In the genomic region with DNA sequence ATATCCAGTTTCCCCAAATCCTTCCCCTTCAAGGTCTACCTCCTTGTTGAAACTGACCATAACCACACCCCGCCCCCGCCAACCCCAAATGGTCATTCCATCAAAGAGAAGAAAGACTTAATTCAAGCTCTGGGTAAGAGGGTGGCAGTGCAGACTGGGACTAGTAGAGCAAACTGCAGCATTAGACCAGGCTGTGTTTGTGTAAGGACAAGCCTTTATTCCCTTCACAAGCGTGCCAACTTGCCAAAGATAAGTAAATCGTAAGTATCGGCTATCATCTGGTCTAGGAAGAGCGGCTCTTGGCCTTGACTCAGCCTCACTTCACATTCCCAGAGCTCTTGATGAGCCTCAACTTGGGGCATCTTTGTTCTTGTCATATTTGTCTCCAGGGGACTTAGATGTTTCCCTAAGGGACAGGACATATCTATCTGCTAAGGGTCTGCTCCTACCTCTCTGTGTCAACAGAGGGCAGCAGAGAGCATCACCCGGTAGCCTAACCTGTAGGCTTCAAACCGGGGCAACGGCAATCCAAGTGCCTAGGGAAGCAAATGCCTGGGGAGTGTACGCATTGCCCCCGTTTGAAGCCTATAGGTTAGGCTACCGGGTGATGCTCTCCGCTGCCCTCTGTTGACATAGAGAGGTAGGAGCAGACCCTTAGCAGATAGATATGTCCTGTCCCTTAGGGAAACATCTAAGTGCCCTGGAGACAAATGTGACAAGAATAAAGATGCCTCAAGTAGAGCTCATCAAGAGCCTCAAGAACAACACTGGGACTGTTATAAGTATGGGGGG, we compare ENCODE assay signal across 8 cellular contexts. TPM values are rescaled to one million over a fixed set of nuclear protein-coding genes. Genes with fewer than 3 reads are reported as not detected.
DNase-seq lines count a peak whose midpoint lies in the region; ATAC-seq and TF ChIP-seq lines count a peak whose summit lies in the region.

No MANE protein-coding gene starts in this region.

- no peaks in the 10 kb centered on the region for H3K27me3 ChIP-seq in NT2/D1 (ENCODE audit: insufficient read depth, insufficient read length)
- no peaks in the 10 kb centered on the region for H3K27me3 ChIP-seq in fibroblast of lung (ENCODE audit: control insufficient read depth, insufficient read depth, low read length)
- H3K27me3 ChIP-seq in transverse colon, result no peaks in the 10 kb centered on the region

- TF ChIP-seq POLR2A in transverse colon (IDR thresholded peaks at IDR 0.05), result no peak

- no peak overlapping the region for H3K4me2 ChIP-seq in fibroblast of lung (ENCODE audit: extremely low read depth, insufficient read depth, low read length)

- DNase-seq in Daoy (ENCODE audit: low read depth) (peak; percentile 80), NT2/D1 (ENCODE audit: low read depth, low spot score) (peak; percentile 93), fibroblast of lung (ENCODE audit: low read depth in 2 of 2) (peak; percentile 11 to 60), nucleus accumbens (lab: John Stamatoyannopoulos, UW) (peak in 41 of 56 donors; percentile 1 to 61 (median 23)), transverse colon (peak; percentile 85)
- DNase-seq in activated CD8-positive, alpha-beta memory T cell treated with anti-CD3 and anti-CD28 coated beads, Interleukin-2, amount 50 U/mL, for 4 hours, result peak; percentile 54

- no peak overlapping the region for H3K9ac ChIP-seq in NT2/D1 (ENCODE audit: insufficient read length, low read depth)
- H3K9ac ChIP-seq in fibroblast of lung (ENCODE audit: insufficient read depth, low read length), result no peak overlapping the region

- intact Hi-C loops in transverse colon (cut with DNase I; ENCODE audit: low total_unique reads), result no loop called here

- no peaks in the 10 kb centered on the region for H4K20me1 ChIP-seq in fibroblast of lung (ENCODE audit: control insufficient read depth, extremely low read depth, insufficient read depth, low read length)

- no peak overlapping the region for H2AFZ ChIP-seq in fibroblast of lung (ENCODE audit: low read length)

- H3K4me3 ChIP-seq in NT2/D1 (ENCODE audit: insufficient read length, low read depth) (no peak overlapping the region), fibroblast of lung (replicated peaks in 1 of 4; ENCODE audit: control extremely low read depth in 1 of 4, insufficient read depth in 1 of 4, low read depth in 3 of 4, low read length in 4 of 4) (no peak overlapping the region), transverse colon (no peak overlapping the region)

- H3K9me3 ChIP-seq in NT2/D1 (ENCODE audit: insufficient read depth, low read length) (no peaks in the 10 kb centered on the region), fibroblast of lung (ENCODE audit: control insufficient read depth, insufficient read depth, low read depth, low read length) (no peaks in the 10 kb centered on the region), transverse colon (no peaks in the 10 kb centered on the region)

- 54 to 80% methylated on average over 1 to 10 of the region's 13 CpGs for WGBS in transverse colon (ENCODE audit: low coverage in 1 of 2), 2 donors

- H3K4me1 ChIP-seq in NT2/D1 (ENCODE audit: insufficient read depth, insufficient read length) (peaks cover 1% of the 10 kb centered on the region), fibroblast of lung (ENCODE audit: control insufficient read depth, extremely low read depth, insufficient read depth, low read length) (no peaks in the 10 kb centered on the region), transverse colon (no peaks in the 10 kb centered on the region)

- TF ChIP-seq RAD21 in Ishikawa (IDR thresholded peaks at IDR 0.05; ENCODE audit: low read depth), result peak; percentile 68

- in situ Hi-C loops in transverse colon (cut with MboI; ENCODE audit: low pct_ligation_motif_present in 1 of 4, low pct_unique_long_range_greater_than_20kb in 1 of 4, low sequenced_read_pairs in 3 of 4), result no loop called here

- H3K79me2 ChIP-seq in fibroblast of lung (ENCODE audit: control insufficient read depth, insufficient read depth, low read length), result no peaks in the 10 kb centered on the region

- H3K27ac ChIP-seq in fibroblast of lung (ENCODE audit: insufficient read depth, low read length) (no peak overlapping the region), transverse colon (no peak overlapping the region)

- peak; percentile 56 to 71 for TF ChIP-seq CTCF in fibroblast of lung (conservative IDR thresholded peaks at IDR 0.05 in 1 of 2, IDR thresholded peaks at IDR 0.05 in 1 of 2; ENCODE audit: low read depth in 1 of 2, low read length in 2 of 2)
- peak; percentile 55 to 67 (median 58) for TF ChIP-seq CTCF in transverse colon (IDR thresholded peaks at IDR 0.05)

- ATAC-seq in GM21723 (IDR thresholded peaks at IDR 0.05; ENCODE audit: unreplicated experiment), result peak; percentile 99

- TF ChIP-seq EP300 in Ishikawa (IDR thresholded peaks at IDR 0.05; ENCODE audit: borderline replicate concordance), result no peak
- TF ChIP-seq EP300 in transverse colon (IDR thresholded peaks at IDR 0.05; ENCODE audit: low read depth), result no peak

- H3K36me3 ChIP-seq in NT2/D1 (ENCODE audit: insufficient read depth, insufficient read length, low read length) (no peaks in the 10 kb centered on the region), fibroblast of lung (ENCODE audit: control insufficient read depth, insufficient read depth, low read length) (no peaks in the 10 kb centered on the region), transverse colon (no peaks in the 10 kb centered on the region)

TF ChIP-seq in Ishikawa, 13 proteins besides CTCF, POLR2A, EP300 and RAD21:
- TF ChIP-seq FOXM1 (IDR thresholded peaks at IDR 0.05; ENCODE audit: borderline replicate concordance, low read depth) (no peak), TAF1 (IDR thresholded peaks at IDR 0.05; ENCODE audit: low read depth) (no peak), CREB1 (IDR thresholded peaks at IDR 0.05; ENCODE audit: low read depth) (no peak), TEAD4 (IDR thresholded peaks at IDR 0.05) (0 out of 2 replicates have a peak, but pooled peaks have one; percentile 16)
- TF ChIP-seq, protein P1, sequence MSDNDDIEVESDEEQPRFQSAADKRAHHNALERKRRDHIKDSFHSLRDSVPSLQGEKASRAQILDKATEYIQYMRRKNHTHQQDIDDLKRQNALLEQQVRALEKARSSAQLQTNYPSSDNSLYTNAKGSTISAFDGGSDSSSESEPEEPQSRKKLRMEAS (IDR thresholded peaks at IDR 0.05), result peak; percentile 15; the same call in 1 of the 2 replicates

RNA-seq across cellular contexts. Expression of a gene that starts 8.9 kb away (rescaled TPM):
- 7.6 and 13.1 TPM in 2 replicates for total RNA-seq in Daoy (2014; rRNA removed; shearing (Covaris generic))
- 13.4 and 15.0 TPM in 2 replicates for total RNA-seq in fibroblast of lung
- polyA plus RNA-seq in fibroblast of lung, result 22.3 and 28.2 TPM in 2 replicates
- 21.5 and 24.7 TPM in 2 replicates for polyA plus RNA-seq in fibroblast of lung (2012)
- 2.8 and 6.9 TPM in 2 replicates for polyA minus RNA-seq in fibroblast of lung (ENCODE audit: low replicate concordance)
- 10 to 100 TPM; 17.2 to 42.6 (median 31.9) TPM for total RNA-seq in transverse colon

Comparison
In these comparisons a context has a peak if more than half of its experiments do, and no peak if none do; other contexts are left out.
1. DNase-seq: peak in every context shown above with its lines; median percentile 93 in NT2/D1; 85 in transverse colon; 80 in Daoy; 54 in activated CD8-positive, alpha-beta memory T cell treated with anti-CD3 and anti-CD28 coated beads, Interleukin-2, amount 50 U/mL, for 4 hours; 36 in fibroblast of lung; 23 in nucleus accumbens.